ENCODE assay signal across 8 cellular contexts in the genomic region with DNA sequence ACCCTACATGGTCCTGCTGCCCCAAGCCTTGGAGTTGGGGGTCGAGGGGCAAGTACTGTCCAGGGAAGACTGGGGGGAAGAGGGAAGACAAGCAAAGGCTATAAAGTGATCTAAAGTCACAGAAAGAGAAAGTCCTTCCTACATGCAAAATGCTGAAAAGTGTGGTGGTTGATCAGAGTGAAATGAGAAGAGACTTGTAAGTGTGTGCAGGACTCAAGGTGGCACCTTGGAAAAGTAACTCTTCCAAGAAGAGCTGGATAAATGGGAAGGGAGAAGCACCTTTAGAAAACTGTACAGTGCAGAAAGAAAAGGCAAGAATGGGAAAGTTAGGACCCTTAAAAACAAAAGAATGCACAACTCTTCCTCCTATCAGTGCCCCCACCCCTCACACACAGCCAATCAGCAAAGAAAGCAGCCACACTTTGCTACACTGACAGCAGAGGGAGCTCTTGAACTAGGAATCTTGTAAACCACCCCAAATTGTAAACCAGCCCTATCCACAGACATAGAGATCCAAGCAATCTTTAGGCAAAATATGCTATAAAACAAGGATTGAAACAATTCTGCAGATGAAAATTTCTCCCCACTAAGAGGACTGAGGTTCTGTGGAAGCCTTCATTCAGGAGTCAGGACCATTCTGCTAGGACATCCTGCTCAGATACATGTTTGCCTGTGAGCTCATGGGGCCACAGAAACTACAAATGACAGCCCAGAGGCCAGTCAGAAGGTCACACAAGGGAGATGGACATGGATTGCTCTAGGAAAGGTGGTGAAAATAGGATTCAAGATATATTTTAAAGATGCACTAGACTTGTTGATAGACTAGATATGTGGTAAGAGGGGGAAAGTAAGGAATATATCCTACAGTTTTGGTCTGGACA.
A peak's percentile ranks its signal among the peaks of the same experiment; 100 is the strongest.
DNase-seq lines count a peak whose midpoint lies in the region; ATAC-seq and TF ChIP-seq lines count a peak whose summit lies in the region.

No MANE protein-coding gene starts in this region.

- H3K4me3 ChIP-seq in cardiac fibroblast (replicated peaks in 1 of 2; ENCODE audit: low read depth in 2 of 2, low read length in 2 of 2) (no peak overlapping the region), lung (no peak overlapping the region)

- no peak overlapping the region for H3K27ac Mint-ChIP-seq in activated naive CD4-positive, alpha-beta T cell treated with anti-CD3 and anti-CD28 coated beads for 36 hours

- no peaks in the 10 kb centered on the region for H3K4me1 Mint-ChIP-seq in activated naive CD4-positive, alpha-beta T cell treated with anti-CD3 and anti-CD28 coated beads for 36 hours (ENCODE audit: low read depth)

- CTCF ChIA-PET in activated naive CD4-positive, alpha-beta T cell treated with anti-CD3 and anti-CD28 coated beads for 36 hours (lab: Charles Lee) = interaction anchor here (0.6 to 3.1 kb wide), 9 partner anchors 10 to 216 kb away, joined by 3 to 34 read pairs (median 4); no protein-coding TSS in a partner anchor

- no peak overlapping the region for H3K4me3 Mint-ChIP-seq in activated naive CD4-positive, alpha-beta T cell treated with anti-CD3 and anti-CD28 coated beads for 36 hours

- no peaks in the 10 kb centered on the region for H3K4me1 ChIP-seq in lung (ENCODE audit: control insufficient read depth in 2 of 2, insufficient read depth in 2 of 2, low read length in 2 of 2)

- H3K9me3 ChIP-seq in lung (ENCODE audit: control insufficient read depth in 2 of 2, insufficient read depth in 1 of 2, low read length in 1 of 2) = peaks cover 0 to 2% of the 10 kb centered on the region in 2 donors

- peak; percentile 50 for DNase-seq in activated naive CD4-positive, alpha-beta T cell treated with anti-CD3 and anti-CD28 coated beads for 36 hours
- DNase-seq in activated naive CD4-positive, alpha-beta T cell treated with Interleukin-2 at 50 U/mL for 16 hours = no peak
- DNase-seq in NOMO-1 treated with DMSO at 0.1 percent for 48 hours (lab: John Stamatoyannopoulos, UW; ENCODE audit: unreplicated experiment) = peak; percentile 79
- DNase-seq in cardiac fibroblast (ENCODE audit: low read depth in 2 of 2) = peak; percentile 6 to 31
- DNase-seq in lung (ENCODE audit: low spot score) = no peak
- DNase-seq in GM19238 (ENCODE audit: insufficient read length, low spot score) = no peak

- H3K27me3 ChIP-seq in lung (ENCODE audit: control insufficient read depth, insufficient read depth) = no peaks in the 10 kb centered on the region

- H3K36me3 Mint-ChIP-seq in activated naive CD4-positive, alpha-beta T cell treated with anti-CD3 and anti-CD28 coated beads for 36 hours (ENCODE audit: low read depth) = no peaks in the 10 kb centered on the region

- WGBS in lung, 2 donors = 76 to 90% methylated on average over 1 of the region's 1 CpG

- TF ChIP-seq CTCF in cardiac fibroblast (IDR thresholded peaks at IDR 0.05; ENCODE audit: low read depth, low read length) (peak; percentile 38), lung (IDR thresholded peaks at IDR 0.05; ENCODE audit: control extremely low read depth, extremely low read depth) (peak; percentile 53)

- peaks cover 5% of the 10 kb centered on the region for H3K9me3 Mint-ChIP-seq in activated naive CD4-positive, alpha-beta T cell treated with anti-CD3 and anti-CD28 coated beads for 36 hours

- no peaks in the 10 kb centered on the region for H3K27me3 Mint-ChIP-seq in activated naive CD4-positive, alpha-beta T cell treated with anti-CD3 and anti-CD28 coated beads for 36 hours (ENCODE audit: low read depth)

- ATAC-seq in HG02938 (IDR thresholded peaks at IDR 0.05; ENCODE audit: unreplicated experiment) (peak; percentile 58), lung (ENCODE audit: insufficient read depth, low FRiP score) (peak; percentile 81), GM21381 (IDR thresholded peaks at IDR 0.05; ENCODE audit: unreplicated experiment) (no peak)

- no peak overlapping the region for H3K27ac ChIP-seq in lung (ENCODE audit: low read depth in 1 of 2, low read length in 1 of 2)

- H3K36me3 ChIP-seq in lung (ENCODE audit: control insufficient read depth in 2 of 2, insufficient read depth in 2 of 2, low read length in 2 of 2) = no peaks in the 10 kb centered on the region

- intact Hi-C loops in activated naive CD4-positive, alpha-beta T cell treated with anti-CD3 and anti-CD28 coated beads for 36 hours (cut with micrococcal nuclease) = loop anchor here (1.0 to 10.0 kb wide), 4 partner anchors 35 to 770 kb away; no protein-coding TSS in a partner anchor

Comparison
In these comparisons a context has a peak if more than half of its experiments do, and no peak if none do; other contexts are left out.
1. DNase-seq: peak in activated naive CD4-positive, alpha-beta T cell treated with anti-CD3 and anti-CD28 coated beads for 36 hours (single experiment), NOMO-1 treated with DMSO at 0.1 percent for 48 hours (single experiment) and cardiac fibroblast (2 of 2); none in activated naive CD4-positive, alpha-beta T cell treated with Interleukin-2 at 50 U/mL for 16 hours (single experiment), lung (single experiment) and GM19238 (single experiment).